ENCODE assay signal across 7 cellular contexts in genomic region chr9:65703550-65703949, GRCh38. TPM values are rescaled to one million over a fixed set of nuclear protein-coding genes. Genes with fewer than 3 reads are reported as not detected.
"Had no signal": no experiment of that assay in that cellular context is flagged by ENCODE, and none has a peak within 500 bp of the region (broad histone marks: within the 10 kb centered on the region; RNA-seq: fewer than 3 reads in every experiment).

No MANE protein-coding gene starts in this region.

RNA-seq across cellular contexts. Expression of gene FOXD4L4, which starts 33.4 kb away (rescaled TPM):
- total RNA-seq: kidney epithelial cell, left ventricle myocardium inferior, mucosa of gallbladder, right atrium auricular region, stomach had no signal
- polyA plus RNA-seq: naive thymus-derived CD4-positive, alpha-beta T cell; ovary had no signal
